16 cellular contexts compared by ENCODE assay signal in the genomic region with DNA sequence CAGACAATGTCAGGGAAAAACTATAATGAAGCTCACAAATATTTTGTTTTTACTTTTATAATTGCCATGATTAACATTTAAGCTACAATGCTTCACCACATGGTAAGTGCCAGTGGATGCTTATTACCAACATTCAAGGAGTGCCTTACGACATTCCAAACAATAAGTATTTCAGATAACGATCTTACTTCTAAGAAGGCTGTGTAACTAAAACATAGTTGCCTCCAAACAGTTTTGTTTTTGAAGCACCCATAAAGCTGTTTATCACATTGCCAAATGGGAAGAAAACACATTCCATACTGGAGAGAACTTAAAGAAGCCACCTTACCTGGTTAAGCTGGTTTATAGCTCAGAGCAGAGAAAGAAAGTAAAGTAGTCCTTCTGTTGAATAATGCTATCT.
DNase-seq lines count a peak whose midpoint lies in the region; ATAC-seq, FAIRE-seq and TF ChIP-seq lines count a peak whose summit lies in the region.
"Had no signal": no experiment of that assay in that cellular context is flagged by ENCODE, and none has a peak within 500 bp of the region (broad histone marks: within the 10 kb centered on the region; RNA-seq: fewer than 3 reads in every experiment).

No MANE protein-coding gene starts in this region.

- no peak overlapping the region for H3K4me2 ChIP-seq in trophoblast cell (ENCODE audit: low read length)
- H3K4me2 ChIP-seq: BLaER1 treated with 17β-estradiol and CSF1 and Interleukin-3, amounts not matched to agents 10 nM and 100 nM had no signal

- H3K27ac Mint-ChIP-seq in naive thymus-derived CD8-positive, alpha-beta T cell, result no peak overlapping the region
- H3K27ac Mint-ChIP-seq: HFFc6 had no signal

- no peak for TF ChIP-seq CTCF in LNCaP clone FGC (IDR thresholded peaks at IDR 0.05; ENCODE audit: control insufficient read depth, extremely low read depth, insufficient read depth)
- TF ChIP-seq CTCF in fibroblast of villous mesenchyme (IDR thresholded peaks at IDR 0.05; ENCODE audit: insufficient read depth, low read depth, low read length), result no peak

- H2BK120ac ChIP-seq in trophoblast cell (ENCODE audit: insufficient read depth, low read length, poor library complexity), result no peak overlapping the region

- H2BK12ac ChIP-seq in trophoblast cell (ENCODE audit: low read length), result no peak overlapping the region

- no peak overlapping the region for H2BK5ac ChIP-seq in trophoblast cell (ENCODE audit: low read depth, low read length, poor library complexity)

- H2AK5ac ChIP-seq in trophoblast cell (ENCODE audit: low read length), result no peak overlapping the region

- peaks cover 2 to 8% (median 4%) of the 10 kb centered on the region in 4 donors for H3K4me1 Mint-ChIP-seq in naive thymus-derived CD8-positive, alpha-beta T cell

- H3K4me3 ChIP-seq in LNCaP clone FGC (ENCODE audit: low read depth, low read length) (no peak overlapping the region), fibroblast of villous mesenchyme (ENCODE audit: low read depth, low read length) (no peak overlapping the region), trophoblast cell (ENCODE audit: low read depth, low read length) (no peak overlapping the region)
- H3K4me3 ChIP-seq: BLaER1 treated with 17β-estradiol and CSF1 and Interleukin-3, amounts not matched to agents 10 nM and 100 nM; HAP-1 had no signal

- no peak overlapping the region for H3K9ac ChIP-seq in trophoblast cell (ENCODE audit: low read length)
- H3K9ac ChIP-seq: BLaER1 treated with 17β-estradiol and CSF1 and Interleukin-3, amounts not matched to agents 10 nM and 100 nM had no signal

- no peak overlapping the region for H2AFZ ChIP-seq in trophoblast cell (ENCODE audit: insufficient read depth, low read length, poor library complexity)

- H3K4me3 Mint-ChIP-seq in naive thymus-derived CD8-positive, alpha-beta T cell, result no peak overlapping the region
- H3K4me3 Mint-ChIP-seq: CD4-positive, CD25-positive, alpha-beta regulatory T cell; HFFc6 had no signal

- POLR2A ChIA-PET in naive thymus-derived CD8-positive, alpha-beta T cell (lab: Charles Lee), result interaction anchor here (0.7 kb wide), 1 partner anchor 288 kb away, joined by 3 read pairs; no protein-coding TSS in a partner anchor

- no peak overlapping the region for H4K12ac ChIP-seq in trophoblast cell (ENCODE audit: low read depth, low read length)

- no peaks in the 10 kb centered on the region for H3K27me3 Mint-ChIP-seq in naive thymus-derived CD8-positive, alpha-beta T cell
- H3K27me3 Mint-ChIP-seq: CD4-positive, CD25-positive, alpha-beta regulatory T cell had no signal

- DNase-seq in H54 (ENCODE audit: insufficient read length, low spot score), result no peak
- DNase-seq in LNCaP clone FGC (ENCODE audit: low read depth), result peak; percentile 73
- DNase-seq in fibroblast of villous mesenchyme (ENCODE audit: low read depth), result peak; percentile 39
- peak in 1 of 2 donors; percentile 92 for DNase-seq in trophoblast cell
- DNase-seq in naive thymus-derived CD8-positive, alpha-beta T cell, result no peak
- DNase-seq in stimulated activated CD4-positive, alpha-beta T cell treated with anti-CD3 and anti-CD28 coated beads, Interleukin-1b, Interleukin-23, amount 100 ng/mL, for 48 hours, result no peak
- DNase-seq in NCI-H128 (lab: John Stamatoyannopoulos, UW; ENCODE audit: unreplicated experiment), result no peak
- DNase-seq: ACHN; CD4-positive, CD25-positive, alpha-beta regulatory T cell; DMS53; GF-D8; GOT3; HFFc6 had no signal

- no peak overlapping the region for H3K14ac ChIP-seq in trophoblast cell (ENCODE audit: low read length)

- ATAC-seq in naive thymus-derived CD8-positive, alpha-beta T cell, result no peak
- ATAC-seq in GM18867 (IDR thresholded peaks at IDR 0.05; ENCODE audit: unreplicated experiment), result no peak

- H3K36me3 Mint-ChIP-seq in naive thymus-derived CD8-positive, alpha-beta T cell, result peaks cover 0 to 30% (median 8%) of the 10 kb centered on the region in 3 donors

- H4K8ac ChIP-seq in trophoblast cell (ENCODE audit: low read depth, low read length), result no peak overlapping the region

- FAIRE-seq in H54 (lab: Jason Lieb, UNC), result peak; percentile 33

- no peak overlapping the region for H4K91ac ChIP-seq in trophoblast cell (ENCODE audit: low read depth, low read length)

- WGBS in trophoblast cell (ENCODE audit: extremely low coverage, insufficient coverage, insufficient read length), result no CpG with 5 or more reads among the region's 2 CpGs

- peak overlapping the region; percentile 46 for H3K27ac ChIP-seq in trophoblast cell (ENCODE audit: low read depth, low read length)
- H3K27ac ChIP-seq: BLaER1 treated with 17β-estradiol and CSF1 and Interleukin-3, amounts not matched to agents 10 nM and 100 nM had no signal

- H3K4ac ChIP-seq in trophoblast cell (ENCODE audit: low read depth, low read length), result no peak overlapping the region

- no peaks in the 10 kb centered on the region for H3K9me3 Mint-ChIP-seq in naive thymus-derived CD8-positive, alpha-beta T cell
- H3K9me3 Mint-ChIP-seq: CD4-positive, CD25-positive, alpha-beta regulatory T cell; HFFc6 had no signal

- peaks cover 0 to 2% of the 10 kb centered on the region in 2 experiments for H3K4me1 ChIP-seq in trophoblast cell (ENCODE audit: control insufficient read depth in 1 of 2, insufficient read depth in 2 of 2, low read length in 2 of 2)
- H3K4me1 ChIP-seq: BLaER1 treated with 17β-estradiol and CSF1 and Interleukin-3, amounts not matched to agents 10 nM and 100 nM; HAP-1 had no signal

- no peaks in the 10 kb centered on the region for H3K79me2 ChIP-seq in trophoblast cell (ENCODE audit: control insufficient read depth, insufficient read depth, low read length, poor library complexity)

- no peak for TF ChIP-seq POLR2A in H54 (IDR thresholded peaks at IDR 0.05; ENCODE audit: low read depth, low read length)

- no peaks in the 10 kb centered on the region for H3K9me3 ChIP-seq in trophoblast cell (ENCODE audit: insufficient read depth, low read depth, low read length)
- H3K9me3 ChIP-seq: BLaER1 treated with 17β-estradiol and CSF1 and Interleukin-3, amounts not matched to agents 10 nM and 100 nM; HAP-1 had no signal

- no peak overlapping the region for H3K18ac ChIP-seq in trophoblast cell (ENCODE audit: low read length)

- H3K79me1 ChIP-seq in trophoblast cell (ENCODE audit: low read length), result no peaks in the 10 kb centered on the region

- H3K27me3 ChIP-seq in trophoblast cell (ENCODE audit: insufficient read depth, low read length), result no peaks in the 10 kb centered on the region
- H3K27me3 ChIP-seq: BLaER1 treated with 17β-estradiol and CSF1 and Interleukin-3, amounts not matched to agents 10 nM and 100 nM had no signal

- no peaks in the 10 kb centered on the region for H3K36me3 ChIP-seq in trophoblast cell (ENCODE audit: control insufficient read depth in 1 of 2, insufficient read depth in 2 of 2, low read length in 2 of 2)
- H3K36me3 ChIP-seq: HAP-1 had no signal

- no peak overlapping the region for H3K23ac ChIP-seq in trophoblast cell (ENCODE audit: low read length)

Comparison
In these comparisons a context has a peak if more than half of its experiments do, and no peak if none do; other contexts are left out.
1. DNase-seq: peak in LNCaP clone FGC (single experiment) and fibroblast of villous mesenchyme (single experiment); none in H54 (single experiment), naive thymus-derived CD8-positive, alpha-beta T cell (0 of 10), stimulated activated CD4-positive, alpha-beta T cell treated with anti-CD3 and anti-CD28 coated beads, Interleukin-1b, Interleukin-23, amount 100 ng/mL, for 48 hours (single experiment) and NCI-H128 (single experiment).